In genomic region chr9:121388140-121388925, GRCh38 we compare ENCODE assay signal across 1 cellular context.
TF ChIP-seq lines count a peak whose summit lies in the region.

No MANE protein-coding gene starts in this region.

TF ChIP-seq in SK-N-SH, 30 proteins besides CTCF, POLR2A, EP300 and RAD21 (continued from another document):
- TF ChIP-seq JUND (IDR thresholded peaks at IDR 0.05): no peak
- no peak for TF ChIP-seq POLR2AphosphoS5 (IDR thresholded peaks at IDR 0.05; ENCODE audit: low read depth, low read length)
